In genomic region chr7:158731761-158732160, GRCh38 we compare ENCODE assay signal across 29 cellular contexts. TPM values are rescaled to one million over a fixed set of nuclear protein-coding genes. Genes with fewer than 3 reads are reported as not detected.
DNase-seq lines count a peak whose midpoint lies in the region; ATAC-seq and TF ChIP-seq lines count a peak whose summit lies in the region.
"Had no signal": no experiment of that assay in that cellular context is flagged by ENCODE, and none has a peak within 500 bp of the region (broad histone marks: within the 10 kb centered on the region; RNA-seq: fewer than 3 reads in every experiment).

No MANE protein-coding gene starts in this region.

- peak overlapping the region in 3 of 4 donors; percentile 14 to 69 (median 44) for H3K27ac ChIP-seq in sigmoid colon
- H3K27ac ChIP-seq: 22Rv1, C4-2B, foreskin keratinocyte, HL-60, SJSA1 had no signal

- H3K27ac Mint-ChIP-seq in activated naive CD4-positive, alpha-beta T cell treated with anti-CD3 and anti-CD28 coated beads, Interleukin-2, amount 50 U/mL, for 24 hours: peak overlapping the region; percentile 23
- peak overlapping the region in 1 of 2 donors; percentile 65 for H3K27ac Mint-ChIP-seq in activated naive CD4-positive, alpha-beta T cell treated with anti-CD3 and anti-CD28 coated beads, Interleukin-2, amount 50 U/mL, for 72 hours
- H3K27ac Mint-ChIP-seq in endothelial cell (ENCODE audit: unreplicated experiment) (no peak overlapping the region), glutamatergic neuron (ENCODE audit: unreplicated experiment) (no peak overlapping the region), T-cell (peak overlapping the region in 1 of 2 donors; percentile 11)
- H3K27ac Mint-ChIP-seq: HFFc6; memory B cell; stimulated activated naive B cell treated with anti-CD40 and anti-IgM and Interleukin-4, amounts not matched to agents 10 μg/mL and 1 μg/mL and 100 μg/mL, for 72 hours had no signal

- no peaks in the 10 kb centered on the region for H3K27me3 ChIP-seq in sigmoid colon
- H3K27me3 ChIP-seq: foreskin keratinocyte, SJSA1 had no signal

- H3K27me3 Mint-ChIP-seq in activated naive CD4-positive, alpha-beta T cell treated with anti-CD3 and anti-CD28 coated beads, Interleukin-2, amount 50 U/mL, for 24 hours: no peaks in the 10 kb centered on the region
- H3K27me3 Mint-ChIP-seq in endothelial cell (ENCODE audit: unreplicated experiment): peaks cover 5% of the 10 kb centered on the region
- H3K27me3 Mint-ChIP-seq in glutamatergic neuron (ENCODE audit: unreplicated experiment): peaks cover 2% of the 10 kb centered on the region
- no peaks in the 10 kb centered on the region for H3K27me3 Mint-ChIP-seq in T-cell
- H3K27me3 Mint-ChIP-seq: memory B cell; stimulated activated naive B cell treated with anti-CD40 and anti-IgM and Interleukin-4, amounts not matched to agents 10 μg/mL and 1 μg/mL and 100 μg/mL, for 72 hours had no signal

- no peak for TF ChIP-seq POLR2A in sigmoid colon (IDR thresholded peaks at IDR 0.05)

- no peaks in the 10 kb centered on the region for H3K9me3 Mint-ChIP-seq in activated naive CD4-positive, alpha-beta T cell treated with anti-CD3 and anti-CD28 coated beads, Interleukin-2, amount 50 U/mL, for 24 hours
- H3K9me3 Mint-ChIP-seq in activated naive CD4-positive, alpha-beta T cell treated with anti-CD3 and anti-CD28 coated beads, Interleukin-2, amount 50 U/mL, for 72 hours: no peaks in the 10 kb centered on the region
- no peaks in the 10 kb centered on the region for H3K9me3 Mint-ChIP-seq in endothelial cell (ENCODE audit: unreplicated experiment)
- no peaks in the 10 kb centered on the region for H3K9me3 Mint-ChIP-seq in glutamatergic neuron (ENCODE audit: unreplicated experiment)
- no peaks in the 10 kb centered on the region for H3K9me3 Mint-ChIP-seq in T-cell
- H3K9me3 Mint-ChIP-seq: HFFc6; memory B cell; stimulated activated naive B cell treated with anti-CD40 and anti-IgM and Interleukin-4, amounts not matched to agents 10 μg/mL and 1 μg/mL and 100 μg/mL, for 72 hours had no signal

- H3K4me1 ChIP-seq in sigmoid colon: no peaks in the 10 kb centered on the region
- H3K4me1 ChIP-seq: foreskin keratinocyte, SJSA1 had no signal

- H3K4me3 ChIP-seq in sigmoid colon: no peak overlapping the region
- H3K4me3 ChIP-seq: SJSA1 had no signal

- DNase-seq in DMS153 (lab: John Stamatoyannopoulos, UW) (peak; percentile 25), DMS153 treated with DMSO at 0.1 percent for 48 hours (lab: John Stamatoyannopoulos, UW; ENCODE audit: unreplicated experiment) (no peak), endothelial cell (ENCODE audit: low spot score) (no peak), sigmoid colon (no peak), glutamatergic neuron (no peak), T-cell (no peak)
- no peak for DNase-seq in activated naive CD4-positive, alpha-beta T cell treated with anti-CD3 and anti-CD28 coated beads, Interleukin-2, amount 50 U/mL, for 72 hours (ENCODE audit: low spot score in 2 of 2)
- DNase-seq: central memory CD4-positive, alpha-beta T cell; EL; foreskin keratinocyte; HFFc6; MV-4-11; NCI-H187; NCI-H2227 treated with DMSO at 0.1 percent for 48 hours; NCI-H82; RPMI8226; stimulated activated CD4-positive, alpha-beta T cell treated with anti-CD3 and anti-CD28 coated beads, Interleukin-4, amount 100 ng/mL, for 4 hours; stimulated activated naive B cell treated with anti-CD40 and anti-IgM and Interleukin-4, amounts not matched to agents 10 μg/mL and 1 μg/mL and 100 μg/mL, for 72 hours; T-helper 1 cell had no signal

- peaks cover 13 to 72% (median 17%) of the 10 kb centered on the region in 4 donors for H3K36me3 ChIP-seq in sigmoid colon

- POLR2A ChIA-PET in T-cell (lab: Charles Lee): no interaction called here

- WGBS in sigmoid colon, 2 donors: 93 to 94% methylated on average over 6 of the region's 6 CpGs

- ATAC-seq in activated naive CD4-positive, alpha-beta T cell treated with anti-CD3 and anti-CD28 coated beads, Interleukin-2, amount 50 U/mL, for 72 hours: no peak
- no peak for ATAC-seq in T-cell (replicated peaks in 1 of 4)
- ATAC-seq: activated CD4-positive, CD25-positive, alpha-beta regulatory T cell treated with anti-CD3 and anti-CD28 coated beads, Interleukin-2, amount 50 U/mL, for 24 hours; esophagus mucosa; foreskin keratinocyte; left lobe of liver; sciatic nerve; stimulated activated naive B cell treated with anti-CD40 and anti-IgM and Interleukin-4, amounts not matched to agents 10 μg/mL and 1 μg/mL and 100 μg/mL, for 72 hours had no signal

- H3K36me3 Mint-ChIP-seq in activated naive CD4-positive, alpha-beta T cell treated with anti-CD3 and anti-CD28 coated beads, Interleukin-2, amount 50 U/mL, for 24 hours: peaks cover 11% of the 10 kb centered on the region
- H3K36me3 Mint-ChIP-seq in activated naive CD4-positive, alpha-beta T cell treated with anti-CD3 and anti-CD28 coated beads, Interleukin-2, amount 50 U/mL, for 72 hours: peaks cover 7 to 18% of the 10 kb centered on the region in 2 donors
- peaks cover 29% of the 10 kb centered on the region for H3K36me3 Mint-ChIP-seq in endothelial cell (ENCODE audit: low read depth, unreplicated experiment)
- peaks cover 8% of the 10 kb centered on the region for H3K36me3 Mint-ChIP-seq in glutamatergic neuron (ENCODE audit: unreplicated experiment)
- H3K36me3 Mint-ChIP-seq in T-cell: peaks cover 39% of the 10 kb centered on the region

- H3K4me1 Mint-ChIP-seq in activated naive CD4-positive, alpha-beta T cell treated with anti-CD3 and anti-CD28 coated beads, Interleukin-2, amount 50 U/mL, for 24 hours: no peaks in the 10 kb centered on the region
- H3K4me1 Mint-ChIP-seq in endothelial cell (ENCODE audit: unreplicated experiment) (peaks cover 6% of the 10 kb centered on the region), glutamatergic neuron (ENCODE audit: low read depth, unreplicated experiment) (no peaks in the 10 kb centered on the region), T-cell (peaks cover 0 to 2% (median 0%) of the 10 kb centered on the region in 3 donors)

- H3K4me3 Mint-ChIP-seq in activated naive CD4-positive, alpha-beta T cell treated with anti-CD3 and anti-CD28 coated beads, Interleukin-2, amount 50 U/mL, for 24 hours: no peak overlapping the region
- H3K4me3 Mint-ChIP-seq in endothelial cell (ENCODE audit: unreplicated experiment) (peak overlapping the region; percentile 25), glutamatergic neuron (ENCODE audit: unreplicated experiment) (no peak overlapping the region), T-cell (no peak overlapping the region)
- H3K4me3 Mint-ChIP-seq: HFFc6; memory B cell; stimulated activated naive B cell treated with anti-CD40 and anti-IgM and Interleukin-4, amounts not matched to agents 10 μg/mL and 1 μg/mL and 100 μg/mL, for 72 hours had no signal

- CTCF ChIA-PET in T-cell (lab: Charles Lee): no interaction called here

- intact Hi-C loops in sigmoid colon (cut with DNase I): no loop called here

- no peaks in the 10 kb centered on the region for H3K9me3 ChIP-seq in sigmoid colon
- H3K9me3 ChIP-seq: SJSA1 had no signal

- no peak for TF ChIP-seq EP300 in sigmoid colon (IDR thresholded peaks at IDR 0.05)

- no peak for TF ChIP-seq CTCF in endothelial cell (IDR thresholded peaks at IDR 0.05; ENCODE audit: unreplicated experiment)
- no peak for TF ChIP-seq CTCF in sigmoid colon (IDR thresholded peaks at IDR 0.05)
- TF ChIP-seq CTCF in glutamatergic neuron (IDR thresholded peaks at IDR 0.05; ENCODE audit: partially characterized antibody, unreplicated experiment): no peak

RNA-seq across cellular contexts. Expression of gene NCAPG2, which starts 27.2 kb away (rescaled TPM):
- total RNA-seq in activated naive CD4-positive, alpha-beta T cell treated with anti-CD3 and anti-CD28 coated beads, Interleukin-2, amount 50 U/mL, for 72 hours: 100 to 1,000 TPM; 129 to 205 TPM
- total RNA-seq in endothelial cell (ENCODE audit: unreplicated experiment) (25.6 TPM), sigmoid colon (1 to 10 TPM; 3.0 to 7.1 (median 5.1) TPM), glutamatergic neuron (ENCODE audit: unreplicated experiment) (27.2 TPM), T-cell (10 to 100 TPM in 3 of 5 donors, 1 to 10 TPM in 2; 6.2 to 14.7 (median 11.9) TPM)
- polyA plus RNA-seq in sigmoid colon: 10 to 100 TPM in 1 of 3 donors, 1 to 10 TPM in 2; 1.2 to 11.5 (median 4.2) TPM
